Comparison of ENCODE assay signal across 2 cellular contexts in the genomic region with DNA sequence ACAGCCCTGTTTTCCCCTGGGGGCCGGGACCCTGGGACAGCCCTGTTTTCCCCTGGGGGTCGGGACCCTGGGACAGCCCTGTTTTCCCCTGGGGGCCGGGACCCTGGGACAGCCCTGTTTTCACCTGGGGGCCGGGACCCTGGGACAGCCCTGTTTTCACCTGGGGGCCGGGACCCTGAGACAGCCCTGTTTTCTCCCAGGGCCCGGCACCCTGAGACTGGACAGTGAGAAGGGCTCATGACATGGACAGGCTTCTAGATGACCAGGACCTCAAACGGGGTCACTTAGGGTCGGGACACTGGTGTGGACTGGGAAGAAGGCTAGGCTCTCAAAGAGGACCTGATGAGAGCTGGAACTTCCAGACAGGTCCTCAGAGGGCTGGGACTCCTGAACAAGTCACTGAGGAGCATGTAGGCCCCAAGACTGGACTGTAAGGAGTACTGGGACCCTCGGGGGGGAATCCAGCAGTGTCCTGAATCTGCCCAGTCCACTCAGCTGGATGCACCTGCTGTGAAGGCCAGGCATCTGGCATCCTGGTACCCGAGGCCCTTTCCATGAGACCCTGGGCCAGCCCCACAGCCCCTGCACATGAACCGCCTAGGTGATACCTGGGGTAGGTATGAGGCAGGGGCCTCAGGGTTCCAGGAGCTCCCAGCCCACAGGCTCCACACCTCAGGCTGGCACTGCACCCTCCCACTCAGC.
TF ChIP-seq lines count a peak whose summit lies in the region.

No MANE protein-coding gene starts in this region.

TF ChIP-seq in H1, 55 proteins besides CTCF, POLR2A, EP300 and RAD21:
- no peak for TF ChIP-seq BACH1 (IDR thresholded peaks at IDR 0.05; ENCODE audit: low read length)

TF ChIP-seq in neural cell, 6 proteins besides CTCF, POLR2A, EP300 and RAD21:
- TF ChIP-seq, protein P1, sequence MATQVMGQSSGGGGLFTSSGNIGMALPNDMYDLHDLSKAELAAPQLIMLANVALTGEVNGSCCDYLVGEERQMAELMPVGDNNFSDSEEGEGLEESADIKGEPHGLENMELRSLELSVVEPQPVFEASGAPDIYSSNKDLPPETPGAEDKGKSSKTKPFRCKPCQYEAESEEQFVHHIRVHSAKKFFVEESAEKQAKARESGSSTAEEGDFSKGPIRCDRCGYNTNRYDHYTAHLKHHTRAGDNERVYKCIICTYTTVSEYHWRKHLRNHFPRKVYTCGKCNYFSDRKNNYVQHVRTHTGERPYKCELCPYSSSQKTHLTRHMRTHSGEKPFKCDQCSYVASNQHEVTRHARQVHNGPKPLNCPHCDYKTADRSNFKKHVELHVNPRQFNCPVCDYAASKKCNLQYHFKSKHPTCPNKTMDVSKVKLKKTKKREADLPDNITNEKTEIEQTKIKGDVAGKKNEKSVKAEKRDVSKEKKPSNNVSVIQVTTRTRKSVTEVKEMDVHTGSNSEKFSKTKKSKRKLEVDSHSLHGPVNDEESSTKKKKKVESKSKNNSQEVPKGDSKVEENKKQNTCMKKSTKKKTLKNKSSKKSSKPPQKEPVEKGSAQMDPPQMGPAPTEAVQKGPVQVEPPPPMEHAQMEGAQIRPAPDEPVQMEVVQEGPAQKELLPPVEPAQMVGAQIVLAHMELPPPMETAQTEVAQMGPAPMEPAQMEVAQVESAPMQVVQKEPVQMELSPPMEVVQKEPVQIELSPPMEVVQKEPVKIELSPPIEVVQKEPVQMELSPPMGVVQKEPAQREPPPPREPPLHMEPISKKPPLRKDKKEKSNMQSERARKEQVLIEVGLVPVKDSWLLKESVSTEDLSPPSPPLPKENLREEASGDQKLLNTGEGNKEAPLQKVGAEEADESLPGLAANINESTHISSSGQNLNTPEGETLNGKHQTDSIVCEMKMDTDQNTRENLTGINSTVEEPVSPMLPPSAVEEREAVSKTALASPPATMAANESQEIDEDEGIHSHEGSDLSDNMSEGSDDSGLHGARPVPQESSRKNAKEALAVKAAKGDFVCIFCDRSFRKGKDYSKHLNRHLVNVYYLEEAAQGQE (IDR thresholded peaks at IDR 0.05; ENCODE audit: borderline replicate concordance) = no peak
- TF ChIP-seq POLR2AphosphoS5 (IDR thresholded peaks at IDR 0.05) = no peak
- no peak for TF ChIP-seq SMC3 (conservative IDR thresholded peaks at IDR 0.05; ENCODE audit: poor library complexity)
- no peak for TF ChIP-seq TAF1 (IDR thresholded peaks at IDR 0.05; ENCODE audit: low read depth)
- no peak for TF ChIP-seq EZH2 (IDR thresholded peaks at IDR 0.05; ENCODE audit: borderline replicate concordance, insufficient read depth, low read length, poor library complexity, severe bottlenecking)
- no peak for TF ChIP-seq MXI1 (conservative IDR thresholded peaks at IDR 0.05; ENCODE audit: poor library complexity, severe bottlenecking)
